In genomic region chr6:157983439-157984119, GRCh38 we compare ENCODE assay signal across 1 cellular context.
TF ChIP-seq lines count a peak whose summit lies in the region.

No MANE protein-coding gene starts in this region.

TF ChIP-seq in HCT116, 20 proteins besides CTCF, POLR2A, EP300 and RAD21 (continued from another document):
- TF ChIP-seq ZBTB33 (IDR thresholded peaks at IDR 0.05; ENCODE audit: extremely low read depth, insufficient replicate concordance, low read length) (no peak), CBX3 (IDR thresholded peaks at IDR 0.05; ENCODE audit: low read depth) (no peak), EGR1 (IDR thresholded peaks at IDR 0.05; ENCODE audit: low read depth) (no peak), YY1 (IDR thresholded peaks at IDR 0.05; ENCODE audit: extremely low read depth, insufficient replicate concordance, low read depth, low read length) (no peak)
TF ChIP-seq in HCT116: peak in this region for 0.
